Comparison of ENCODE assay signal across 23 cellular contexts in the genomic region with DNA sequence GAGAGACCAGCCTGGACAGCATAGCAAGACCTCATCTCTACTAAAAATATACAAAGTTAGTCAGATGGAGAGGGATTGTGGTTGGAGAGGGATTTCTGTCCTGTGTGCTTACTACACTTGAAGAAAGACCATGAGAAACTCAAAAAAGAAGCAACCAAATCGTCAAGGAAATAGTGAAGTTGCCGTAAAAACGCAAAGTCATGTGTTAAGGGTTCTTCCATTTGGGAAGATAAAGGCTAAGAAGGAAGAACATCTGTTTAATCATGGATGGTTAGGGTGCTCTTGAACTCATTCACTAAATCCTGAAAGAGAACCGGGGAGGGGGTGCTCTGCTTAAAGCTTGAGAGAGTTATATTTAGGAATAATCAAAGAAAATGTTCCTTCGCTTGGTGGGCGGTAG. TPM values are rescaled to one million over a fixed set of nuclear protein-coding genes. Genes with fewer than 3 reads are reported as not detected.
DNase-seq lines count a peak whose midpoint lies in the region; ATAC-seq, FAIRE-seq and TF ChIP-seq lines count a peak whose summit lies in the region.
"Had no signal": no experiment of that assay in that cellular context is flagged by ENCODE, and none has a peak within 500 bp of the region (broad histone marks: within the 10 kb centered on the region; RNA-seq: fewer than 3 reads in every experiment).

No MANE protein-coding gene starts in this region.

- no peaks in the 10 kb centered on the region for H3K9me3 Mint-ChIP-seq in dendritic cell treated with granulocyte-macrophage colony-stimulating factor and Interleukin-4, amounts not matched to agents 40 ng/mL and 50 ng/mL, for 4 days
- H3K9me3 Mint-ChIP-seq: CD4-positive, alpha-beta memory T cell had no signal

- no peak for TF ChIP-seq EP300 in GM12878 (IDR thresholded peaks at IDR 0.05; ENCODE audit: borderline replicate concordance in 1 of 2, control insufficient read depth in 1 of 2, low read depth in 2 of 2, low read length in 2 of 2)

- TF ChIP-seq POLR2A in GM12878 (IDR thresholded peaks at IDR 0.05; ENCODE audit: low read depth, low read length), result no peak

- RAD21 ChIA-PET in GM12878 (lab: Charles Lee; ENCODE audit: unreplicated experiment), result no interaction called here

- WGBS in GM12878 (ENCODE audit: insufficient coverage, insufficient replicate concordance, low lambda C conversion rate, missing lambda C conversion rate), result 39% methylated on average over 6 of the region's 6 CpGs

- H3K9me3 ChIP-seq in BLaER1 treated with 17β-estradiol and CSF1 and Interleukin-3, amounts not matched to agents 10 nM and 100 nM (replicated peaks in 1 of 11), result no peaks in the 10 kb centered on the region
- H3K9me3 ChIP-seq in GM12878 (replicated peaks; ENCODE audit: control insufficient read depth, insufficient read depth, low read length), result no peaks in the 10 kb centered on the region; the same call in 2 of the 3 replicates
- H3K9me3 ChIP-seq in mucosa of rectum (ENCODE audit: control insufficient read depth in 2 of 2, low read length in 2 of 2), result no peaks in the 10 kb centered on the region
- H3K9me3 ChIP-seq: BE2C had no signal

- H3K36me3 Mint-ChIP-seq in dendritic cell treated with granulocyte-macrophage colony-stimulating factor and Interleukin-4, amounts not matched to agents 40 ng/mL and 50 ng/mL, for 4 days (ENCODE audit: low read depth), result peaks cover 29% of the 10 kb centered on the region
- H3K36me3 Mint-ChIP-seq: CD4-positive, alpha-beta memory T cell had no signal

- in situ Hi-C loops in GM12878 (cut with MboI), result no loop called here

- TF ChIP-seq CTCF in GM12878 (IDR thresholded peaks at IDR 0.05 in 2 of 3, conservative IDR thresholded peaks at IDR 0.05 in 1 of 3; ENCODE audit: control insufficient read depth in 2 of 3, extremely low read depth in 1 of 3, insufficient read depth in 1 of 3, low read depth in 3 of 3, low read length in 3 of 3), result no peak

- no TSS peak for BruUV-seq in GM12878 (replicated peaks; lab: Mats Ljungman, UMichigan)

- no peak overlapping the region for H3K4me3 ChIP-seq in BLaER1 treated with 17β-estradiol and CSF1 and Interleukin-3, amounts not matched to agents 10 nM and 100 nM
- H3K4me3 ChIP-seq in GM12878, result no peak overlapping the region
- no peak overlapping the region for H3K4me3 ChIP-seq in mucosa of rectum (ENCODE audit: low read length in 2 of 2)
- H3K4me3 ChIP-seq: GM23248 had no signal

- H3K4me3 Mint-ChIP-seq in dendritic cell treated with granulocyte-macrophage colony-stimulating factor and Interleukin-4, amounts not matched to agents 40 ng/mL and 50 ng/mL, for 4 days, result no peak overlapping the region
- H3K4me3 Mint-ChIP-seq: CD4-positive, alpha-beta memory T cell had no signal

- H3K9ac ChIP-seq in BLaER1 treated with 17β-estradiol and CSF1 and Interleukin-3, amounts not matched to agents 10 nM and 100 nM, result 0 out of 22 replicates have a peak overlapping the region, but pooled peaks of 1 of the 11 experiments have one; percentile 25
- H3K9ac ChIP-seq in GM12878 (ENCODE audit: control insufficient read depth, insufficient read depth, low read length) (no peak overlapping the region), mucosa of rectum (ENCODE audit: low read depth in 1 of 2, low read length in 2 of 2) (peak overlapping the region; percentile 24 to 27)
- H3K9ac ChIP-seq: GM23248 had no signal

- H2AFZ ChIP-seq in GM12878 (ENCODE audit: control insufficient read depth, low read depth, low read length), result no peak overlapping the region
- H2AFZ ChIP-seq: GM23248 had no signal

- peaks cover 22 to 100% (median 84%) of the 10 kb centered on the region in 10 experiments for H3K4me1 ChIP-seq in BLaER1 treated with 17β-estradiol and CSF1 and Interleukin-3, amounts not matched to agents 10 nM and 100 nM
- H3K4me1 ChIP-seq in GM12878 (ENCODE audit: control insufficient read depth, insufficient read depth, low read length) (peaks cover 15% of the 10 kb centered on the region), mucosa of rectum (ENCODE audit: control insufficient read depth in 2 of 2, insufficient read depth in 2 of 2, low read length in 2 of 2) (peaks cover 61 to 70% of the 10 kb centered on the region in 2 donors)

- H3K27ac Mint-ChIP-seq in dendritic cell treated with granulocyte-macrophage colony-stimulating factor and Interleukin-4, amounts not matched to agents 40 ng/mL and 50 ng/mL, for 4 days, result peak overlapping the region; percentile 81
- H3K27ac Mint-ChIP-seq: CD4-positive, alpha-beta memory T cell had no signal

- H4K20me1 ChIP-seq in BLaER1 treated with 17β-estradiol and CSF1 and Interleukin-3, amounts not matched to agents 10 nM and 100 nM, result no peaks in the 10 kb centered on the region
- 0 out of 2 replicates have a peak, but pooled peaks cover 2% of the 10 kb centered on the region for H4K20me1 ChIP-seq in GM12878 (ENCODE audit: control insufficient read depth, insufficient read depth)

- no peaks in the 10 kb centered on the region for H3K79me2 ChIP-seq in GM12878 (ENCODE audit: control insufficient read depth, insufficient read depth, low read length)

- H3K4me2 ChIP-seq in BLaER1 treated with 17β-estradiol and CSF1 and Interleukin-3, amounts not matched to agents 10 nM and 100 nM, result peak overlapping the region in 7 of 11 experiments; percentile 12 to 95 (median 88); a peak in 13 of 22 replicates
- H3K4me2 ChIP-seq in GM12878 (ENCODE audit: control insufficient read depth, insufficient read depth), result no peak overlapping the region

- no peak for ATAC-seq in GM12878
- ATAC-seq in HG03196 (IDR thresholded peaks at IDR 0.05; ENCODE audit: unreplicated experiment), result no peak

- SMC1A ChIA-PET in GM12878 (lab: Charles Lee; ENCODE audit: uncharacterized antibody, unreplicated experiment), result interaction anchor here (0.8 kb wide), 1 partner anchor 20 kb away, joined by 3 read pairs; no protein-coding TSS in a partner anchor

- POLR2A ChIA-PET in GM12878 (lab: Charles Lee), result no interaction called here

- H3K27me3 ChIP-seq in BLaER1 treated with 17β-estradiol and CSF1 and Interleukin-3, amounts not matched to agents 10 nM and 100 nM, result peaks cover 0 to 22% (median 3%) of the 10 kb centered on the region in 11 experiments; a peak in 11 of 22 replicates
- peaks cover 2 to 5% of the 10 kb centered on the region in 2 experiments; a peak in 3 of 4 replicates for H3K27me3 ChIP-seq in GM12878 (replicated peaks in 1 of 2; ENCODE audit: control insufficient read depth in 2 of 2, insufficient read depth in 2 of 2, low read length in 1 of 2)
- H3K27me3 ChIP-seq in mucosa of rectum (ENCODE audit: control insufficient read depth in 2 of 2, insufficient read depth in 2 of 2, low read length in 2 of 2), result no peaks in the 10 kb centered on the region
- H3K27me3 ChIP-seq: BE2C had no signal

- DNase-seq in GM12878 (ENCODE audit: low read depth, low spot score), result no peak
- no peak for DNase-seq in A172 (ENCODE audit: low spot score)
- DNase-seq in NCI-H510A (lab: John Stamatoyannopoulos, UW), result no peak
- no peak for DNase-seq in NCI-H345 treated with DMSO at 0.1 percent for 48 hours (lab: John Stamatoyannopoulos, UW; ENCODE audit: unreplicated experiment)
- DNase-seq: ACHN; AML-193; BE2C; C1 segment of cervical spinal cord; Calu3; CD4-positive, alpha-beta memory T cell; COR-L47; DMS53; DMS79 treated with DMSO at 0.1 percent for 48 hours; GF-D8; GM23248; HCEC 1CT had no signal

- H3K27ac ChIP-seq in BLaER1 treated with 17β-estradiol and CSF1 and Interleukin-3, amounts not matched to agents 10 nM and 100 nM, result peak overlapping the region in 8 of 11 experiments; percentile 32 to 95 (median 70); a peak in 13 of 22 replicates
- no peak overlapping the region for H3K27ac ChIP-seq in GM12878 (ENCODE audit: control insufficient read depth, insufficient read depth)
- H3K27ac ChIP-seq in mucosa of rectum (ENCODE audit: low read depth in 2 of 2, low read length in 2 of 2), result peak overlapping the region; percentile 67 to 96
- H3K27ac ChIP-seq: GM23248 had no signal

- CTCF ChIA-PET in GM12878 (lab: Yijun Ruan, JAX), result interaction anchor here (0.5 to 1.2 kb wide), 2 partner anchors 43 to 62 kb away, joined by 3 read pairs; no protein-coding TSS in a partner anchor

- peaks cover 71% of the 10 kb centered on the region for H3K4me1 Mint-ChIP-seq in dendritic cell treated with granulocyte-macrophage colony-stimulating factor and Interleukin-4, amounts not matched to agents 40 ng/mL and 50 ng/mL, for 4 days (ENCODE audit: low read depth)

- H3K36me3 ChIP-seq in BLaER1 treated with 17β-estradiol and CSF1 and Interleukin-3, amounts not matched to agents 10 nM and 100 nM, result no peaks in the 10 kb centered on the region
- H3K36me3 ChIP-seq in GM12878 (ENCODE audit: control insufficient read depth in 2 of 2, insufficient read depth in 2 of 2, low read length in 1 of 2) (no peaks in the 10 kb centered on the region), mucosa of rectum (ENCODE audit: control insufficient read depth in 2 of 2, insufficient read depth in 2 of 2, low read length in 2 of 2) (no peaks in the 10 kb centered on the region)
- H3K36me3 ChIP-seq: BE2C had no signal

- no peak for TF ChIP-seq RAD21 in GM12878 (IDR thresholded peaks at IDR 0.05; ENCODE audit: insufficient read depth, low read depth, low read length)

- no peak for FAIRE-seq in GM12878 (lab: Jason Lieb, UNC)
- FAIRE-seq: A204.1, GM12892, H1 had no signal

- no peaks in the 10 kb centered on the region for H3K27me3 Mint-ChIP-seq in dendritic cell treated with granulocyte-macrophage colony-stimulating factor and Interleukin-4, amounts not matched to agents 40 ng/mL and 50 ng/mL, for 4 days
- H3K27me3 Mint-ChIP-seq: CD4-positive, alpha-beta memory T cell had no signal

- intact Hi-C loops in GM12878 (cut with micrococcal nuclease; ENCODE audit: unreplicated experiment), result no loop called here
- intact Hi-C loops in dendritic cell treated with granulocyte-macrophage colony-stimulating factor and Interleukin-4, amounts not matched to agents 40 ng/mL and 50 ng/mL, for 4 days (cut with micrococcal nuclease), result no loop called here

RNA-seq across cellular contexts. Expression of a gene that starts 59.8 kb away (rescaled TPM):
- 18.0 and 19.6 TPM in 2 replicates for total RNA-seq in GM12878 (2013; cell fraction: nucleolus; rRNA removed)
- total RNA-seq in GM12878 (2014; rRNA removed) (0.76 and 0.96 TPM in 2 replicates), GM12878 (2014; rRNA removed; fragmentation: Illumina TruSeq; extraction: Trizol) (0.64 and 0.81 TPM in 2 replicates), GM12878 (2021) (0.95 and 1.5 TPM in 2 replicates)
- polyA plus RNA-seq in GM12878 (2011; ENCODE audit: low read depth), result 0.52 TPM
- polyA plus RNA-seq in GM12878 (2011; rRNA removed) (0.87 and 1.0 TPM in 2 replicates), GM12878 (2014; fragmentation: Illumina TruSeq; extraction: Trizol) (0.68 and 0.79 TPM in 2 replicates), GM12878 (2014; fragmentation: Nextera tagmentation; extraction: Ambion mirVana) (under 1 TPM; 0.07 to 0.16 TPM), GM12878 (2014; rRNA removed) (0.75 and 0.86 TPM in 2 replicates), GM12878 (2016; fragmentation: Nextera tagmentation; extraction: Ambion mirVana) (under 1 TPM; 0.19 to 0.32 TPM)
- 0.90 and 0.92 TPM in 2 replicates for polyA plus RNA-seq in GM12878 (2011; cell fraction: cytosol; rRNA removed)
- polyA plus RNA-seq in GM12878 (2011; cell fraction: nucleus; rRNA removed), result 2.2 and 3.8 TPM in 2 replicates
- 0.81 and 1.3 TPM in 2 replicates for polyA plus RNA-seq in GM12878 (2012)
- polyA minus RNA-seq in GM12878 (2011; rRNA and poly(A)+ RNA removed), result 2.7 and 4.2 TPM in 2 replicates
- polyA minus RNA-seq in GM12878 (2011; cell fraction: cytosol; rRNA and poly(A)+ RNA removed), result 0.40 and 0.83 TPM in 2 replicates
- polyA minus RNA-seq in GM12878 (2011; cell fraction: nucleus; rRNA and poly(A)+ RNA removed), result 0.97 and 2.0 TPM in 2 replicates
- total RNA-seq in A172 (2014; rRNA removed; shearing (Covaris generic)), result 0.47 and 0.62 TPM in 2 replicates
